In the genomic region with DNA sequence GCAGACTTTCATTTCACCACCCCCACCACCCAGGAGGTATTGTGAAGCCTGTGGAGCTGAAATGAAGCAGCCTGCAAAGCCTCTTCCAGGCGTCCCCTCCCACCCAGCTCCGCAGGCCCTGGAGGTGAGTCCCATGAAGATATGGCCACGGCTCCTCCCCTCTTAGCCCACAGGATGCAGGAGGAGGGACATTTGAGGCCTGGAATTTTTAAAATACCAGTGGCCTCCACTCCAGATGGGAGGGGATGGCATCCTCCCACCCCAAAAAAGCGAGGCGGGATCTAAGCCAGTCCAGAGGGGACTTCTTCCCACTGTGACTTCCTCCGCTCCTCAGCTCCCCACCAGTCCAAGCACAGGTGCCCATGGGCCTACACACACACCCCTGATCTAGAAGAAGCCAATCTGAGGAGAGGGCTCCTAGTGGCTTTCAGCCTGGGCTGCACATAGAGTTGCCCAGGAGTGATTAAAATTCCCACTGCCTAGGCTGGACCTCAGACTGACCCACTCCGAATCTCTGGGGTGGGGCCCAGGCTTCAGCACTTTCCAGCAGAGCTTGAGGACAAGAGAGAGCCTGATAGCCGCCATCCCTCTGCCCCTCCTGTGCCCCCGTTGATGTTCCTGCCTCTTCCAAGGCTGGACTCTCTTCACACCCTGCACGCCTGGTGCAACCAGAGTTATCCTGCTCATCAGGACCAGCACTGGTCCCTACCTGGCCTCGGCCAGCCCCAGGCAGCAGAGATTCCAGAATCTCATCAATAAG, we compare ENCODE assay signal across 20 cellular contexts.
DNase-seq lines count a peak whose midpoint lies in the region; ATAC-seq and TF ChIP-seq lines count a peak whose summit lies in the region.
"Had no signal": no experiment of that assay in that cellular context is flagged by ENCODE, and none has a peak within 500 bp of the region (broad histone marks: within the 10 kb centered on the region; RNA-seq: fewer than 3 reads in every experiment).

No MANE protein-coding gene starts in this region.

- no peak; the same call in 1 of the 3 replicates for ATAC-seq in SK-N-SH treated with all-trans-retinoic acid at 6 μM for 48 hours
- ATAC-seq in thoracic aorta (ENCODE audit: insufficient number of reproducible peaks, low FRiP score, low read depth), result no peak
- ATAC-seq in GM21529 (IDR thresholded peaks at IDR 0.05; ENCODE audit: unreplicated experiment), result no peak
- ATAC-seq in GM18858 (IDR thresholded peaks at IDR 0.05; ENCODE audit: unreplicated experiment), result no peak
- ATAC-seq: mucosa of descending colon had no signal

- H3K4me1 ChIP-seq in SK-N-SH (ENCODE audit: control insufficient read depth in 1 of 2, insufficient read depth in 2 of 2, low read depth in 1 of 2, low read length in 1 of 2) (peaks cover 0 to 10% of the 10 kb centered on the region in 2 experiments; a peak in 1 of 4 replicates), thoracic aorta (ENCODE audit: control insufficient read depth in 1 of 2, low read depth in 2 of 2) (peaks cover 0 to 47% of the 10 kb centered on the region in 2 donors)
- H3K4me1 ChIP-seq: SJSA1 had no signal

- 91% methylated on average over 11 of the region's 11 CpGs for WGBS in SK-N-SH (ENCODE audit: low lambda C conversion rate)

- H3F3A ChIP-seq in SK-N-SH (replicated peaks; ENCODE audit: insufficient read depth), result peaks cover 54% of the 10 kb centered on the region

- DNase-seq in SK-N-SH (peak; percentile 16), epithelial cell of esophagus (ENCODE audit: low read depth) (peak; percentile 11), myocyte (ENCODE audit: low read depth) (peak; percentile 39), thoracic aorta (ENCODE audit: low spot score) (no peak), NCI-H1105 (lab: John Stamatoyannopoulos, UW) (no peak)
- DNase-seq: activated gamma-delta T cell; amygdala; C1 segment of cervical spinal cord; hypothalamus; mucosa of descending colon; NCI-H1105 treated with DMSO at 0.1 percent for 48 hours; NCI-H748 treated with DMSO at 0.1 percent for 48 hours; PC-9; small intestine; stimulated activated CD4-positive, alpha-beta T cell treated with anti-CD3 and anti-CD28 coated beads, Interleukin-4, amount 100 ng/mL, for 4 hours had no signal

- H3K9me2 ChIP-seq in SK-N-SH, result no peaks in the 10 kb centered on the region

- H3K27me3 ChIP-seq in SK-N-SH (ENCODE audit: insufficient read depth) (no peaks in the 10 kb centered on the region), thoracic aorta (replicated peaks; ENCODE audit: insufficient read depth) (no peaks in the 10 kb centered on the region)
- H3K27me3 ChIP-seq: SJSA1 had no signal

- H4K20me1 ChIP-seq in SK-N-SH (ENCODE audit: insufficient read depth), result no peaks in the 10 kb centered on the region

- H3K36me3 ChIP-seq in SK-N-SH (replicated peaks in 1 of 2; ENCODE audit: control insufficient read depth in 1 of 2, insufficient read depth in 2 of 2, low read length in 1 of 2), result peaks cover 0 to 11% of the 10 kb centered on the region in 2 experiments
- H3K36me3 ChIP-seq in thoracic aorta, result peaks cover 27% of the 10 kb centered on the region
- H3K36me3 ChIP-seq: SJSA1 had no signal

- no peaks in the 10 kb centered on the region for H3K79me2 ChIP-seq in SK-N-SH (ENCODE audit: insufficient read depth)

- no peaks in the 10 kb centered on the region for H3K9me3 ChIP-seq in SK-N-SH
- H3K9me3 ChIP-seq in thoracic aorta, result no peaks in the 10 kb centered on the region
- H3K9me3 ChIP-seq: mucosa of descending colon, SJSA1 had no signal

- CTCF ChIA-PET in SK-N-SH (lab: Yijun Ruan, JAX), result interaction anchor here (1.2 to 18.5 kb wide), 3 partner anchors 10 to 199 kb away, joined by 7 to 666 read pairs (median 25); partner anchors contain the start of gene TNS1

- no peak overlapping the region for H3K4me3 ChIP-seq in SK-N-SH (ENCODE audit: low read depth in 2 of 2, low read length in 1 of 2)
- no peak overlapping the region for H3K4me3 ChIP-seq in epithelial cell of esophagus (ENCODE audit: low read length)
- H3K4me3 ChIP-seq in thoracic aorta, result no peak overlapping the region
- H3K4me3 ChIP-seq: mucosa of descending colon, PC-9, SJSA1 had no signal

- no peak overlapping the region for H2AFZ ChIP-seq in SK-N-SH (ENCODE audit: low read depth)
- H2AFZ ChIP-seq: PC-9 had no signal

- no peak for TF ChIP-seq RAD21 in SK-N-SH (IDR thresholded peaks at IDR 0.05; ENCODE audit: low read length)

- POLR2A ChIA-PET in SK-N-SH (lab: Yijun Ruan, JAX), result no interaction called here

- no peak overlapping the region for H3K4me2 ChIP-seq in SK-N-SH
- H3K4me2 ChIP-seq: PC-9 had no signal

- TF ChIP-seq CTCF in SK-N-SH (IDR thresholded peaks at IDR 0.05), result no peak
- TF ChIP-seq CTCF in epithelial cell of esophagus (IDR thresholded peaks at IDR 0.05; ENCODE audit: insufficient read depth, low read depth, low read length, missing control alignments), result no peak
- TF ChIP-seq CTCF in thoracic aorta (IDR thresholded peaks at IDR 0.05), result no peak

- H3K9ac ChIP-seq in SK-N-SH, result no peak overlapping the region

- TF ChIP-seq EP300 in SK-N-SH (IDR thresholded peaks at IDR 0.05; ENCODE audit: borderline replicate concordance in 1 of 2, low read depth in 1 of 2, low read length in 1 of 2), result no peak

- H3K27ac ChIP-seq in SK-N-SH (ENCODE audit: low read depth in 2 of 2, low read length in 1 of 2), result no peak overlapping the region
- H3K27ac ChIP-seq in thoracic aorta, result peak overlapping the region; percentile 11 to 60
- H3K27ac ChIP-seq: 22Rv1, PC-9, SJSA1 had no signal

TF ChIP-seq in SK-N-SH, 30 proteins besides CTCF, POLR2A, EP300 and RAD21 (continues in another document):
- TF ChIP-seq TAF1 (IDR thresholded peaks at IDR 0.05; ENCODE audit: borderline replicate concordance, low read depth, low read length), result no peak
- no peak for TF ChIP-seq MEF2A (IDR thresholded peaks at IDR 0.05; ENCODE audit: borderline replicate concordance, low read depth)
- TF ChIP-seq FOXM1 (IDR thresholded peaks at IDR 0.05; ENCODE audit: low read depth), result no peak
- TF ChIP-seq CHD2 (IDR thresholded peaks at IDR 0.05; ENCODE audit: low read length, partially characterized antibody), result no peak
- TF ChIP-seq POLR2AphosphoS5 (IDR thresholded peaks at IDR 0.05; ENCODE audit: low read depth, low read length), result no peak; the same call in 1 of the 2 replicates
- no peak for TF ChIP-seq USF2 (IDR thresholded peaks at IDR 0.05; ENCODE audit: borderline replicate concordance, low read depth, low read length)
- TF ChIP-seq, protein P1, sequence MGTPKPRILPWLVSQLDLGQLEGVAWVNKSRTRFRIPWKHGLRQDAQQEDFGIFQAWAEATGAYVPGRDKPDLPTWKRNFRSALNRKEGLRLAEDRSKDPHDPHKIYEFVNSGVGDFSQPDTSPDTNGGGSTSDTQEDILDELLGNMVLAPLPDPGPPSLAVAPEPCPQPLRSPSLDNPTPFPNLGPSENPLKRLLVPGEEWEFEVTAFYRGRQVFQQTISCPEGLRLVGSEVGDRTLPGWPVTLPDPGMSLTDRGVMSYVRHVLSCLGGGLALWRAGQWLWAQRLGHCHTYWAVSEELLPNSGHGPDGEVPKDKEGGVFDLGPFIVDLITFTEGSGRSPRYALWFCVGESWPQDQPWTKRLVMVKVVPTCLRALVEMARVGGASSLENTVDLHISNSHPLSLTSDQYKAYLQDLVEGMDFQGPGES (IDR thresholded peaks at IDR 0.05; ENCODE audit: low read depth, low read length), result no peak

TF ChIP-seq in SK-N-SH treated with all-trans-retinoic acid at 6 μM for 48 hours, 23 proteins besides CTCF, POLR2A, EP300 and RAD21:
- TF ChIP-seq ISL1 (CRISPR knock-in tag; IDR thresholded peaks at IDR 0.05) (no peak), ZNF8 (CRISPR knock-in tag; IDR thresholded peaks at IDR 0.05) (no peak)
- TF ChIP-seq, protein P2, sequence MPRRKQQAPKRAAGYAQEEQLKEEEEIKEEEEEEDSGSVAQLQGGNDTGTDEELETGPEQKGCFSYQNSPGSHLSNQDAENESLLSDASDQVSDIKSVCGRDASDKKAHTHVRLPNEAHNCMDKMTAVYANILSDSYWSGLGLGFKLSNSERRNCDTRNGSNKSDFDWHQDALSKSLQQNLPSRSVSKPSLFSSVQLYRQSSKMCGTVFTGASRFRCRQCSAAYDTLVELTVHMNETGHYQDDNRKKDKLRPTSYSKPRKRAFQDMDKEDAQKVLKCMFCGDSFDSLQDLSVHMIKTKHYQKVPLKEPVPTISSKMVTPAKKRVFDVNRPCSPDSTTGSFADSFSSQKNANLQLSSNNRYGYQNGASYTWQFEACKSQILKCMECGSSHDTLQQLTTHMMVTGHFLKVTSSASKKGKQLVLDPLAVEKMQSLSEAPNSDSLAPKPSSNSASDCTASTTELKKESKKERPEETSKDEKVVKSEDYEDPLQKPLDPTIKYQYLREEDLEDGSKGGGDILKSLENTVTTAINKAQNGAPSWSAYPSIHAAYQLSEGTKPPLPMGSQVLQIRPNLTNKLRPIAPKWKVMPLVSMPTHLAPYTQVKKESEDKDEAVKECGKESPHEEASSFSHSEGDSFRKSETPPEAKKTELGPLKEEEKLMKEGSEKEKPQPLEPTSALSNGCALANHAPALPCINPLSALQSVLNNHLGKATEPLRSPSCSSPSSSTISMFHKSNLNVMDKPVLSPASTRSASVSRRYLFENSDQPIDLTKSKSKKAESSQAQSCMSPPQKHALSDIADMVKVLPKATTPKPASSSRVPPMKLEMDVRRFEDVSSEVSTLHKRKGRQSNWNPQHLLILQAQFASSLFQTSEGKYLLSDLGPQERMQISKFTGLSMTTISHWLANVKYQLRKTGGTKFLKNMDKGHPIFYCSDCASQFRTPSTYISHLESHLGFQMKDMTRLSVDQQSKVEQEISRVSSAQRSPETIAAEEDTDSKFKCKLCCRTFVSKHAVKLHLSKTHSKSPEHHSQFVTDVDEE (CRISPR knock-in tag; IDR thresholded peaks at IDR 0.05), result no peak
TF ChIP-seq in SK-N-SH treated with all-trans-retinoic acid at 6 μM for 48 hours: peak in this region for 0.

Comparison
In these comparisons a context has a peak if more than half of its experiments do, and no peak if none do; other contexts are left out.
1. DNase-seq: peak in SK-N-SH (single experiment), epithelial cell of esophagus (single experiment) and myocyte (single experiment); none in thoracic aorta (single experiment) and NCI-H1105 (single experiment).
2. H3K27ac ChIP-seq: peak in thoracic aorta (2 of 2); none in SK-N-SH (0 of 2).